1 cellular context compared by ENCODE assay signal in the genomic region with DNA sequence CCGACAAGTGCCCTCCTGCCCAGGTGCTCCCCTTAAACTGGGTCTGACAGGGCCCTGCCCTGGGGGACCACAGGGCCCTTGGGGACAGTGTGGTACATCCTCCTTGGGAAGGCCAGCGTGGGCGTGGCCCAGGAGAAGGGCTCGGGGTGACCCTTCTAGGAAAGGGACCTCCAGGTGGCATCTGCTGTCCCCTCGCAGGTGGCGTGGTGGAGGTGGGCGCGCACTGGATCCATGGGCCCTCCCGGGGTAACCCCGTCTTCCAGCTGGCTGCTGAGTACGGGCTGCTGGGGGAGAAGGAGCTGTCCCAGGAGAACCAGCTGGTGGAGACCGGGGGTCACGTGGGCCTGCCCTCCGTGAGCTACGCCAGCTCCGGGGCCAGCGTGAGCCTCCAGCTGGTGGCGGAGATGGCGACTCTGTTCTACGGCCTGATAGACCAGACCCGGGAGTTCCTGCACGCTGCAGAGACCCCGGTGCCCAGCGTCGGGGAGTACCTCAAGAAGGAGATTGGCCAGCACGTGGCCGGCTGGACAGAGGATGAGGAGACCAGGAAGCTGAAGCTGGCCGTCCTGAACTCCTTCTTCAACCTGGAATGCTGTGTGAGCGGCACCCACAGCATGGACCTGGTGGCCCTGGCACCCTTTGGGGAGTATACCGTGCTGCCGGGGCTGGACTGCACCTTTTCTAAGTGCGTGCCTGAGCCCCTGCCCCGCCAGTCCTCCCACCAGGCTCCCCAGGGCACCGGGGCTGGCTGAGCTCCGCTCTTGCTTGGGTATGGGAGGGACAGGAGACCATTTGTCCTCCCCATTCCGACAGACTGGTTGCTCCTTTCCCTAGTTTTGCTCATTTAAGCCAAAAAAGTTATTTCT.
A peak's percentile ranks its signal among the peaks of the same experiment; 100 is the strongest.
TF ChIP-seq lines count a peak whose summit lies in the region.

No MANE protein-coding gene starts in this region.

TF ChIP-seq in HepG2, 621 proteins besides CTCF, POLR2A, EP300 and RAD21:
- TF ChIP-seq, protein P1, sequence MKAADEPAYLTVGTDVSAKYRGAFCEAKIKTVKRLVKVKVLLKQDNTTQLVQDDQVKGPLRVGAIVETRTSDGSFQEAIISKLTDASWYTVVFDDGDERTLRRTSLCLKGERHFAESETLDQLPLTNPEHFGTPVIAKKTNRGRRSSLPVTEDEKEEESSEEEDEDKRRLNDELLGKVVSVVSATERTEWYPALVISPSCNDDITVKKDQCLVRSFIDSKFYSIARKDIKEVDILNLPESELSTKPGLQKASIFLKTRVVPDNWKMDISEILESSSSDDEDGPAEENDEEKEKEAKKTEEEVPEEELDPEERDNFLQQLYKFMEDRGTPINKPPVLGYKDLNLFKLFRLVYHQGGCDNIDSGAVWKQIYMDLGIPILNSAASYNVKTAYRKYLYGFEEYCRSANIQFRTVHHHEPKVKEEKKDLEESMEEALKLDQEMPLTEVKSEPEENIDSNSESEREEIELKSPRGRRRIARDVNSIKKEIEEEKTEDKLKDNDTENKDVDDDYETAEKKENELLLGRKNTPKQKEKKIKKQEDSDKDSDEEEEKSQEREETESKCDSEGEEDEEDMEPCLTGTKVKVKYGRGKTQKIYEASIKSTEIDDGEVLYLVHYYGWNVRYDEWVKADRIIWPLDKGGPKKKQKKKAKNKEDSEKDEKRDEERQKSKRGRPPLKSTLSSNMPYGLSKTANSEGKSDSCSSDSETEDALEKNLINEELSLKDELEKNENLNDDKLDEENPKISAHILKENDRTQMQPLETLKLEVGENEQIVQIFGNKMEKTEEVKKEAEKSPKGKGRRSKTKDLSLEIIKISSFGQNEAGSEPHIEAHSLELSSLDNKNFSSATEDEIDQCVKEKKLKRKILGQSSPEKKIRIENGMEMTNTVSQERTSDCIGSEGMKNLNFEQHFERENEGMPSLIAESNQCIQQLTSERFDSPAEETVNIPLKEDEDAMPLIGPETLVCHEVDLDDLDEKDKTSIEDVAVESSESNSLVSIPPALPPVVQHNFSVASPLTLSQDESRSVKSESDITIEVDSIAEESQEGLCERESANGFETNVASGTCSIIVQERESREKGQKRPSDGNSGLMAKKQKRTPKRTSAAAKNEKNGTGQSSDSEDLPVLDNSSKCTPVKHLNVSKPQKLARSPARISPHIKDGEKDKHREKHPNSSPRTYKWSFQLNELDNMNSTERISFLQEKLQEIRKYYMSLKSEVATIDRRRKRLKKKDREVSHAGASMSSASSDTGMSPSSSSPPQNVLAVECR (CRISPR knock-in tag; IDR thresholded peaks at IDR 0.05; ENCODE audit: borderline replicate concordance) = no peak
- TF ChIP-seq, protein P2, sequence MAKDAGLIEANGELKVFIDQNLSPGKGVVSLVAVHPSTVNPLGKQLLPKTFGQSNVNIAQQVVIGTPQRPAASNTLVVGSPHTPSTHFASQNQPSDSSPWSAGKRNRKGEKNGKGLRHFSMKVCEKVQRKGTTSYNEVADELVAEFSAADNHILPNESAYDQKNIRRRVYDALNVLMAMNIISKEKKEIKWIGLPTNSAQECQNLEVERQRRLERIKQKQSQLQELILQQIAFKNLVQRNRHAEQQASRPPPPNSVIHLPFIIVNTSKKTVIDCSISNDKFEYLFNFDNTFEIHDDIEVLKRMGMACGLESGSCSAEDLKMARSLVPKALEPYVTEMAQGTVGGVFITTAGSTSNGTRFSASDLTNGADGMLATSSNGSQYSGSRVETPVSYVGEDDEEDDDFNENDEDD (CRISPR knock-in tag; IDR thresholded peaks at IDR 0.05; ENCODE audit: borderline replicate concordance) = no peak
- TF ChIP-seq, protein P3, sequence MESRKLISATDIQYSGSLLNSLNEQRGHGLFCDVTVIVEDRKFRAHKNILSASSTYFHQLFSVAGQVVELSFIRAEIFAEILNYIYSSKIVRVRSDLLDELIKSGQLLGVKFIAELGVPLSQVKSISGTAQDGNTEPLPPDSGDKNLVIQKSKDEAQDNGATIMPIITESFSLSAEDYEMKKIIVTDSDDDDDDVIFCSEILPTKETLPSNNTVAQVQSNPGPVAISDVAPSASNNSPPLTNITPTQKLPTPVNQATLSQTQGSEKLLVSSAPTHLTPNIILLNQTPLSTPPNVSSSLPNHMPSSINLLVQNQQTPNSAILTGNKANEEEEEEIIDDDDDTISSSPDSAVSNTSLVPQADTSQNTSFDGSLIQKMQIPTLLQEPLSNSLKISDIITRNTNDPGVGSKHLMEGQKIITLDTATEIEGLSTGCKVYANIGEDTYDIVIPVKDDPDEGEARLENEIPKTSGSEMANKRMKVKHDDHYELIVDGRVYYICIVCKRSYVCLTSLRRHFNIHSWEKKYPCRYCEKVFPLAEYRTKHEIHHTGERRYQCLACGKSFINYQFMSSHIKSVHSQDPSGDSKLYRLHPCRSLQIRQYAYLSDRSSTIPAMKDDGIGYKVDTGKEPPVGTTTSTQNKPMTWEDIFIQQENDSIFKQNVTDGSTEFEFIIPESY (CRISPR knock-in tag; IDR thresholded peaks at IDR 0.05) = peak; percentile 86
- 0 out of 2 replicates have a peak, but pooled peaks have one; percentile 18 for TF ChIP-seq ZBTB38 (CRISPR knock-in tag; IDR thresholded peaks at IDR 0.05)
